In the genomic region with DNA sequence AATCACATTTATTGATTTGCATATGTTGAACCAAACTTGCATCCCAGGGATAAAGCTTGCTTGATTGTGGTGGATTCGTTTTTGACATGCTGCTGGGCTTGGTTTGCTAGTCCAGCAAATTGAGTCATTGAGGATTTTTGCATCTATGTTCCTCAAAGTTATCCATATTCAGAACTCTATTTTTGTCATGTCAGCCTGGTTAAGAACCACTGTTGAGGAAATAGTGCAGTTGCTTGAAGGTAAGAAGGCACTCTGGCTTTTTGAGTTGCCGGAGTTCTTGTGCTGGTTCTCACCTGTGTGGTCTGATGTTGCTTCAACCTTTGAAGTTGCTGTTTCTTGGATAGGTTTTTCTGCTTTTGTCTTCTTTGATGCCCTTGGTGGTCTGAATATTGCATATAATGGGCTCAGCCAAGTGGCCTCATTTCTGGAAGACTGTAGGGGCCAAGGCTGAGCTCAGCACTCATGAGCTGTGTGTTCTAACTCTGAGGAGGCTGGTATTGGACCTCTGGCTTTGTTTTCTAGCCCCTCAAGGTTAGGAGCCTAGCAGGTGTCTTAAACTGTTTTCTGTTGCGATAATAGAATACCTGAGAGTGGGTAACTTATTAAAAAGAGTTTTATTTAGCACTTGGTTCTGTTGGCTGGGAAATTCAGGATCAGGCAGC, we compare ENCODE assay signal across 6 cellular contexts. TPM values are rescaled to one million over a fixed set of nuclear protein-coding genes. Genes with fewer than 3 reads are reported as not detected.
DNase-seq lines count a peak whose midpoint lies in the region; ATAC-seq, FAIRE-seq and TF ChIP-seq lines count a peak whose summit lies in the region.
"Not testable (repeated sequence)": the region's sequence is repeated elsewhere in the genome, so short reads cannot be mapped to it uniquely, and the experiment has no call there.

No MANE protein-coding gene starts in this region.

- H3K4me3 ChIP-seq in OCI-LY7 (ENCODE audit: low read depth, low read length, poor library complexity, severe bottlenecking); K562; HepG2 (replicated peaks in 1 of 3; ENCODE audit: insufficient read depth in 1 of 3, low read depth in 2 of 3, low read length in 3 of 3): not testable (repeated sequence)

- H3K79me2 ChIP-seq in OCI-LY7 (ENCODE audit: insufficient read depth, low read depth, low read length); K562 (ENCODE audit: control insufficient read depth, insufficient read depth, low read length); HepG2 (ENCODE audit: insufficient read depth, low read length): not testable (repeated sequence)

- POLR2A ChIA-PET in OCI-LY7 (lab: Charles Lee); K562 (lab: Yijun Ruan, JAX); HepG2 (lab: Yijun Ruan, JAX); naive thymus-derived CD8-positive, alpha-beta T cell (lab: Charles Lee): not testable (repeated sequence)

- WGBS in K562 (ENCODE audit: insufficient coverage, low coverage, missing lambda C conversion rate): 67% methylated on average over 1 of the region's 3 CpGs
- 100% methylated on average over 1 of the region's 3 CpGs for WGBS in HepG2 (ENCODE audit: low lambda C conversion rate)

- not testable (repeated sequence) for H3K9me2 ChIP-seq in OCI-LY7 (ENCODE audit: insufficient read depth, low read length)

- DNase-seq in OCI-LY7 (ENCODE audit: low spot score); K562 (ENCODE audit: extremely low read depth in 1 of 4, low spot score in 3 of 4); immature natural killer cell; HepG2 (ENCODE audit: low spot score); naive thymus-derived CD8-positive, alpha-beta T cell; sciatic nerve (ENCODE audit: low spot score): not testable (repeated sequence)

- not testable (repeated sequence) for H3K9me3 ChIP-seq in OCI-LY7 (ENCODE audit: low read length); K562 (replicated peaks; ENCODE audit: control insufficient read depth, insufficient read depth, low read depth, low read length); HepG2 (ENCODE audit: low read length)

- H3K4me3 Mint-ChIP-seq in immature natural killer cell; naive thymus-derived CD8-positive, alpha-beta T cell: not testable (repeated sequence)

- not testable (repeated sequence) for H3K9ac ChIP-seq in K562 (ENCODE audit: insufficient read depth in 1 of 2, low read depth in 2 of 2, low read length in 2 of 2); HepG2 (ENCODE audit: insufficient read depth, low read depth, low read length)

- intact Hi-C loops in OCI-LY7 (cut with micrococcal nuclease; ENCODE audit: unreplicated experiment); K562 (cut with micrococcal nuclease); HepG2 (cut with micrococcal nuclease; ENCODE audit: unreplicated experiment); sciatic nerve (cut with DNase I): not testable (repeated sequence)

- not testable (repeated sequence) for H3K36me3 ChIP-seq in OCI-LY7 (ENCODE audit: insufficient read depth, low read length); K562 (ENCODE audit: control insufficient read depth, insufficient read depth, low read length); HepG2 (replicated peaks in 1 of 2; ENCODE audit: control insufficient read depth in 1 of 2, insufficient read depth in 2 of 2, low read length in 2 of 2)

- H3K9me3 Mint-ChIP-seq in immature natural killer cell; naive thymus-derived CD8-positive, alpha-beta T cell: not testable (repeated sequence)

- TF ChIP-seq EP300 in K562 (IDR thresholded peaks at IDR 0.05; ENCODE audit: low read length); HepG2 (IDR thresholded peaks at IDR 0.05; ENCODE audit: low read depth in 2 of 2, low read length in 2 of 2); HepG2 (CRISPR knock-in tag; IDR thresholded peaks at IDR 0.05; ENCODE audit: borderline replicate concordance): not testable (repeated sequence)

- CTCF ChIA-PET in OCI-LY7 (lab: Charles Lee; ENCODE audit: unreplicated experiment); K562 (lab: Yijun Ruan, JAX; ENCODE audit: low intra/inter-chr PET ratio); HepG2 (lab: Yijun Ruan, JAX; ENCODE audit: low intra/inter-chr PET ratio, low total read pairs): not testable (repeated sequence)

- not testable (repeated sequence) for H2AFZ ChIP-seq in OCI-LY7 (ENCODE audit: low read length); K562 (ENCODE audit: low read depth, low read length); HepG2 (ENCODE audit: low read length)

- BruUV-seq in OCI-LY7 (replicated peaks; lab: Mats Ljungman, UMichigan) (TSS peak; percentile 11), K562 (replicated peaks; lab: Mats Ljungman, UMichigan) (TSS peak; percentile 7)
- BruUV-seq in HepG2 (replicated peaks; lab: Mats Ljungman, UMichigan): not testable (repeated sequence)

- H3K27me3 ChIP-seq in K562 (ENCODE audit: control insufficient read depth in 2 of 2, insufficient read depth in 2 of 2, low read length in 2 of 2); HepG2 (ENCODE audit: control insufficient read depth in 1 of 2, insufficient read depth in 2 of 2, low read length in 2 of 2): not testable (repeated sequence)

- not testable (repeated sequence) for H3K27me3 Mint-ChIP-seq in immature natural killer cell (ENCODE audit: low read depth in 3 of 3); naive thymus-derived CD8-positive, alpha-beta T cell

- not testable (repeated sequence) for TF ChIP-seq RAD21 in K562 (CRISPR knock-in tag; conservative IDR thresholded peaks at IDR 0.05 in 1 of 2, IDR thresholded peaks at IDR 0.05 in 1 of 2); HepG2 (CRISPR knock-in tag; IDR thresholded peaks at IDR 0.05)

- not testable (repeated sequence) for H3K9me1 ChIP-seq in K562 (ENCODE audit: control insufficient read depth, insufficient read depth, low read length)

- ATAC-seq in K562: peak; percentile 41; the same call in 2 of the 3 replicates
- peak; percentile 61 for ATAC-seq in HepG2
- peak; percentile 29 to 30 for ATAC-seq in naive thymus-derived CD8-positive, alpha-beta T cell
- ATAC-seq in sciatic nerve: peak; percentile 49

- TF ChIP-seq POLR2A in K562 (conservative IDR thresholded peaks at IDR 0.05): peak; percentile 35; the same call in 1 of the 2 replicates
- not testable (repeated sequence) for TF ChIP-seq POLR2A in HepG2 (IDR thresholded peaks at IDR 0.05; ENCODE audit: insufficient read depth in 1 of 2, low read depth in 2 of 2, low read length in 2 of 2)

- H3K4me1 Mint-ChIP-seq in immature natural killer cell; naive thymus-derived CD8-positive, alpha-beta T cell: not testable (repeated sequence)

- not testable (repeated sequence) for H3K4me2 ChIP-seq in OCI-LY7 (ENCODE audit: low read length); K562 (ENCODE audit: insufficient read depth, low read length); HepG2 (ENCODE audit: low read depth, low read length)

- not testable (repeated sequence) for H3K27ac ChIP-seq in OCI-LY7 (ENCODE audit: low read depth, low read length, poor library complexity, severe bottlenecking); K562 (ENCODE audit: extremely low read depth, low read depth, low read length); HepG2 (ENCODE audit: extremely low read length, insufficient read depth, low read length)

- not testable (repeated sequence) for H4K20me1 ChIP-seq in OCI-LY7 (ENCODE audit: insufficient read depth, low read length); K562 (replicated peaks; ENCODE audit: control insufficient read depth, insufficient read depth, low read length); HepG2 (ENCODE audit: insufficient read depth, low read length)

- not testable (repeated sequence) for H3K36me3 Mint-ChIP-seq in immature natural killer cell; naive thymus-derived CD8-positive, alpha-beta T cell

- in situ Hi-C loops in K562 (cut with MboI); HepG2 (cut with HindIII; ENCODE audit: extremely low pct_ligation_motif_present, low pct_unique_long_range_greater_than_20kb): not testable (repeated sequence)

- peak overlapping the region in 4 of 6 donors; percentile 14 to 77 (median 55) for H3K27ac Mint-ChIP-seq in immature natural killer cell
- peak overlapping the region in 2 of 10 donors; percentile 25 to 75 for H3K27ac Mint-ChIP-seq in naive thymus-derived CD8-positive, alpha-beta T cell

- FAIRE-seq in K562 (lab: Jason Lieb, UNC); HepG2 (lab: Jason Lieb, UNC): not testable (repeated sequence)

- not testable (repeated sequence) for H3K4me1 ChIP-seq in OCI-LY7 (ENCODE audit: insufficient read depth, low read length, poor library complexity, severe bottlenecking); K562 (replicated peaks in 1 of 2; ENCODE audit: control insufficient read depth in 2 of 2, insufficient read depth in 2 of 2, low read length in 2 of 2); HepG2 (ENCODE audit: insufficient read depth, low read length)

- not testable (repeated sequence) for TF ChIP-seq CTCF in OCI-LY7 (conservative IDR thresholded peaks at IDR 0.05; ENCODE audit: low read length); K562 (IDR thresholded peaks at IDR 0.05 in 2 of 3, conservative IDR thresholded peaks at IDR 0.05 in 1 of 3; ENCODE audit: insufficient read depth in 2 of 3, low read depth in 1 of 3, low read length in 3 of 3); HepG2 (CRISPR knock-in tag; IDR thresholded peaks at IDR 0.05)

RNA-seq across cellular contexts. Expression of a gene that starts 26.0 kb away (rescaled TPM):
- 11.9 and 12.7 TPM in 2 replicates for total RNA-seq in OCI-LY7 (2014; rRNA removed; shearing (Covaris generic))
- 23.5 and 24.9 TPM in 2 replicates for total RNA-seq in OCI-LY7 (2022)
- total RNA-seq in K562 (2011; cell fraction: chromatin; rRNA removed; ENCODE audit: low replicate concordance): 21.9 and 65.7 TPM in 2 replicates
- total RNA-seq in K562 (2011; cell fraction: nucleolus; rRNA removed): 11.3 and 17.8 TPM in 2 replicates
- 52.1 and 121 TPM in 2 replicates for total RNA-seq in K562 (2011; cell fraction: nucleoplasm; rRNA removed)
- 11.7 and 13.1 TPM in 2 replicates for total RNA-seq in K562 (2014; rRNA removed)
- total RNA-seq in K562 (2014; rRNA removed; fragmentation: Illumina TruSeq; extraction: Trizol): 25.3 and 28.2 TPM in 2 replicates
- 20.4 and 23.5 TPM in 2 replicates for total RNA-seq in K562 (2015; rRNA removed; fragmentation: Illumina TruSeq; extraction: Trizol)
- 19.1 and 19.5 TPM in 2 replicates for total RNA-seq in K562 (2021)
- polyA plus RNA-seq in K562 (2011; rRNA removed): 23.5 and 28.7 TPM in 2 replicates
- polyA plus RNA-seq in K562 (2011; cell fraction: cytosol; rRNA removed): 6.1 and 11.9 TPM in 2 replicates
- 20.5 and 33.1 TPM in 2 replicates for polyA plus RNA-seq in K562 (2011; cell fraction: nucleus; rRNA removed)
- polyA plus RNA-seq in K562 (2012): 17.5 and 24.8 TPM in 2 replicates
- polyA plus RNA-seq in K562 (2014; fragmentation: Illumina TruSeq; extraction: Trizol): 20.9 and 22.8 TPM in 2 replicates
- polyA plus RNA-seq in K562 (2014; fragmentation: Nextera tagmentation; extraction: Ambion mirVana): 10 to 100 TPM; 27.5 to 40.3 TPM
- polyA plus RNA-seq in K562 (2014; rRNA removed): 17.7 and 17.9 TPM in 2 replicates
- 36.9 and 41.2 TPM in 2 replicates for polyA minus RNA-seq in K562 (2011; rRNA and poly(A)+ RNA removed)
- 10.9 and 11.5 TPM in 2 replicates for polyA minus RNA-seq in K562 (2011; cell fraction: cytosol; rRNA and poly(A)+ RNA removed)
- polyA minus RNA-seq in K562 (2011; cell fraction: nucleus; rRNA and poly(A)+ RNA removed): 33.8 and 61.4 TPM in 2 replicates
- 10 to 100 TPM; 16.9 to 24.3 (median 20.8) TPM for polyA plus RNA-seq in immature natural killer cell
- 29.1 and 38.5 TPM in 2 replicates for total RNA-seq in HepG2 (2016; rRNA removed; fragmentation: Illumina TruSeq; extraction: Trizol)
- 1.9 and 2.4 TPM in 2 replicates for total RNA-seq in HepG2 (2016; cell fraction: cytosol; rRNA removed; fragmentation: Illumina TruSeq; extraction: Trizol; ENCODE audit: low read depth)
- 29.5 and 40.0 TPM in 2 replicates for total RNA-seq in HepG2 (2016; cell fraction: insoluble cytoplasmic fraction; rRNA removed; fragmentation: Illumina TruSeq; extraction: Trizol)
- 8.9 and 9.8 TPM in 2 replicates for total RNA-seq in HepG2 (2016; cell fraction: membrane; rRNA removed; fragmentation: Illumina TruSeq; extraction: Trizol)
- total RNA-seq in HepG2 (2016; cell fraction: nucleus; rRNA removed; fragmentation: Illumina TruSeq; extraction: Trizol): 32.7 and 35.9 TPM in 2 replicates
- polyA plus RNA-seq in HepG2 (2011; rRNA removed): 12.2 and 14.2 TPM in 2 replicates
- 6.0 and 7.5 TPM in 2 replicates for polyA plus RNA-seq in HepG2 (2011; cell fraction: cytosol; rRNA removed)
- polyA plus RNA-seq in HepG2 (2011; cell fraction: nucleus; rRNA removed): 11.6 and 13.9 TPM in 2 replicates
- polyA plus RNA-seq in HepG2 (2012): 13.4 and 18.5 TPM in 2 replicates
- polyA plus RNA-seq in HepG2 (2016; cell fraction: cytosol; fragmentation: Illumina TruSeq; extraction: Trizol; ENCODE audit: low read depth): 2.1 and 2.2 TPM in 2 replicates
- polyA plus RNA-seq in HepG2 (2016; cell fraction: insoluble cytoplasmic fraction; fragmentation: Illumina TruSeq; extraction: Trizol; ENCODE audit: low read depth): 37.2 and 40.7 TPM in 2 replicates
- 6.3 and 6.7 TPM in 2 replicates for polyA plus RNA-seq in HepG2 (2016; cell fraction: membrane; fragmentation: Illumina TruSeq; extraction: Trizol; ENCODE audit: low read depth)
- polyA plus RNA-seq in HepG2 (2016; cell fraction: nucleus; fragmentation: Illumina TruSeq; extraction: Trizol; ENCODE audit: insufficient read depth, low read depth): 32.0 and 32.9 TPM in 2 replicates
- 12.4 and 20.9 TPM in 2 replicates for polyA minus RNA-seq in HepG2 (2011; rRNA and poly(A)+ RNA removed; ENCODE audit: low replicate concordance)
- 9.2 and 11.2 TPM in 2 replicates for polyA minus RNA-seq in HepG2 (2011; cell fraction: cytosol; rRNA and poly(A)+ RNA removed)
- 66.5 and 85.1 TPM in 2 replicates for polyA minus RNA-seq in HepG2 (2011; cell fraction: nucleus; rRNA and poly(A)+ RNA removed)
- total RNA-seq in naive thymus-derived CD8-positive, alpha-beta T cell: 10 to 100 TPM; 46.0 to 49.9 TPM
- polyA plus RNA-seq in naive thymus-derived CD8-positive, alpha-beta T cell: 10 to 100 TPM; 15.8 to 17.8 (median 16.9) TPM
- 30.1 TPM for total RNA-seq in sciatic nerve
